8 cellular contexts compared by ENCODE assay signal in genomic region chr18:36179562-36180334, GRCh38. TPM values are rescaled to one million over a fixed set of nuclear protein-coding genes. Genes with fewer than 3 reads are reported as not detected.
A peak's percentile ranks its signal among the peaks of the same experiment; 100 is the strongest.
DNase-seq lines count a peak whose midpoint lies in the region; TF ChIP-seq lines count a peak whose summit lies in the region.

No MANE protein-coding gene starts in this region.

- H3K36me3 ChIP-seq in SK-N-SH (replicated peaks in 1 of 2; ENCODE audit: control insufficient read depth in 1 of 2, insufficient read depth in 2 of 2, low read length in 1 of 2) (peaks cover 26 to 32% of the 10 kb centered on the region in 2 experiments), prostate gland (no peaks in the 10 kb centered on the region)

- POLR2A ChIA-PET in SK-N-SH (lab: Yijun Ruan, JAX), result no interaction called here

- H3K4me1 ChIP-seq in SK-N-SH (ENCODE audit: control insufficient read depth in 1 of 2, insufficient read depth in 2 of 2, low read depth in 1 of 2, low read length in 1 of 2) (peaks cover 0 to 6% of the 10 kb centered on the region in 2 experiments; a peak in 1 of 4 replicates), prostate gland (replicated peaks) (no peaks in the 10 kb centered on the region)

- no peak overlapping the region for H3K4me2 ChIP-seq in SK-N-SH

- H3K27me3 ChIP-seq in SK-N-SH (ENCODE audit: insufficient read depth) (no peaks in the 10 kb centered on the region), prostate gland (replicated peaks; ENCODE audit: insufficient read depth) (no peaks in the 10 kb centered on the region)

- WGBS in SK-N-SH (ENCODE audit: low lambda C conversion rate), result 50% methylated on average over 7 of the region's 7 CpGs
- WGBS in prostate gland, result 11% methylated on average over 7 of the region's 7 CpGs

- H3F3A ChIP-seq in SK-N-SH (replicated peaks; ENCODE audit: insufficient read depth), result peaks cover 10% of the 10 kb centered on the region

- TF ChIP-seq CTCF in SK-N-SH (IDR thresholded peaks at IDR 0.05) (no peak), prostate gland (IDR thresholded peaks at IDR 0.05) (no peak)

- no peaks in the 10 kb centered on the region for H3K79me2 ChIP-seq in SK-N-SH (ENCODE audit: insufficient read depth)

- no peak overlapping the region for H3K4me3 ChIP-seq in SK-N-SH (ENCODE audit: low read depth in 2 of 2, low read length in 1 of 2)
- no peak overlapping the region for H3K4me3 ChIP-seq in prostate gland

- H3K9me2 ChIP-seq in SK-N-SH, result no peaks in the 10 kb centered on the region

- DNase-seq in EH (ENCODE audit: low read depth), result peak; percentile 73
- DNase-seq in SK-N-SH, result no peak
- DNase-seq in fibroblast of the conjunctiva (ENCODE audit: low read depth), result peak; percentile 45
- peak; percentile 77 for DNase-seq in prostate gland (ENCODE audit: low spot score)
- no peak for DNase-seq in SW 1271 (lab: John Stamatoyannopoulos, UW)
- no peak for DNase-seq in NCI-H2227 (lab: John Stamatoyannopoulos, UW; ENCODE audit: unreplicated experiment)
- no peak for DNase-seq in NAMALWA (ENCODE audit: low spot score)
- DNase-seq in NCI-H524 treated with DMSO at 0.1 percent for 48 hours (lab: John Stamatoyannopoulos, UW), result no peak

- TF ChIP-seq RAD21 in SK-N-SH (IDR thresholded peaks at IDR 0.05; ENCODE audit: low read length), result no peak

- TF ChIP-seq POLR2A in prostate gland (IDR thresholded peaks at IDR 0.05), result no peak

- intact Hi-C loops in prostate gland (cut with DNase I), result loop anchor here (10.0 kb wide), 1 partner anchor 495 kb away; no protein-coding TSS in a partner anchor

- H4K20me1 ChIP-seq in SK-N-SH (ENCODE audit: insufficient read depth), result no peaks in the 10 kb centered on the region

- H3K9me3 ChIP-seq in SK-N-SH, result no peaks in the 10 kb centered on the region
- H3K9me3 ChIP-seq in prostate gland, result no peaks in the 10 kb centered on the region

- CTCF ChIA-PET in SK-N-SH (lab: Yijun Ruan, JAX), result interaction anchor here (0.7 to 1.8 kb wide), 2 partner anchors 84 to 162 kb away, joined by 3 read pairs; no protein-coding TSS in a partner anchor

- H3K27ac ChIP-seq in SK-N-SH (ENCODE audit: low read depth in 2 of 2, low read length in 1 of 2), result peak overlapping the region; percentile 53 to 56
- H3K27ac ChIP-seq in prostate gland, result peak overlapping the region in 1 of 2 donors; percentile 21

- no peak for TF ChIP-seq EP300 in SK-N-SH (IDR thresholded peaks at IDR 0.05; ENCODE audit: borderline replicate concordance in 1 of 2, low read depth in 1 of 2, low read length in 1 of 2)

- H3K9ac ChIP-seq in SK-N-SH, result no peak overlapping the region

- H2AFZ ChIP-seq in SK-N-SH (ENCODE audit: low read depth), result peak overlapping the region; percentile 15; the same call in 1 of the 2 replicates

TF ChIP-seq in SK-N-SH, 30 proteins besides CTCF, POLR2A, EP300 and RAD21:
- TF ChIP-seq MXI1 (IDR thresholded peaks at IDR 0.05; ENCODE audit: low read depth, low read length) (no peak), NFIC (IDR thresholded peaks at IDR 0.05; ENCODE audit: borderline replicate concordance) (peak; percentile 68; the same call in 1 of the 2 replicates), ZBTB33 (IDR thresholded peaks at IDR 0.05; ENCODE audit: borderline replicate concordance, low read depth) (no peak), SMC3 (IDR thresholded peaks at IDR 0.05; ENCODE audit: low read depth, low read length) (no peak)
TF ChIP-seq in SK-N-SH: peak in this region for 1.

RNA-seq across cellular contexts. Expression of gene MOCOS, which starts 7.5 kb away (rescaled TPM):
- 1.2 TPM in 2 replicates for polyA plus RNA-seq in SK-N-SH (2012; rRNA removed)
- 0.85 and 0.87 TPM in 2 replicates for polyA plus RNA-seq in SK-N-SH (2012; cell fraction: cytosol; rRNA removed)
- polyA plus RNA-seq in SK-N-SH (2012; cell fraction: nucleus; rRNA removed), result 1.3 and 1.8 TPM in 2 replicates
- 1 to 10 TPM; 2.5 to 3.9 TPM for total RNA-seq in prostate gland

RNA-seq across cellular contexts. Expression of gene ELP2, which starts 50.0 kb away (rescaled TPM):
- 38.3 and 48.5 TPM in 2 replicates for polyA plus RNA-seq in SK-N-SH (2012; rRNA removed)
- polyA plus RNA-seq in SK-N-SH (2012; cell fraction: cytosol; rRNA removed), result 44.1 and 46.4 TPM in 2 replicates
- polyA plus RNA-seq in SK-N-SH (2012; cell fraction: nucleus; rRNA removed), result 106 TPM in 2 replicates
- total RNA-seq in prostate gland, result 10 to 100 TPM; 49.7 to 80.4 TPM

RNA-seq across cellular contexts. Expression of gene SLC39A6, which starts 50.6 kb away (rescaled TPM):
- polyA plus RNA-seq in SK-N-SH (2012; rRNA removed), result 67.4 and 112 TPM in 2 replicates
- polyA plus RNA-seq in SK-N-SH (2012; cell fraction: cytosol; rRNA removed), result 78.0 and 94.7 TPM in 2 replicates
- 19.6 and 56.6 TPM in 2 replicates for polyA plus RNA-seq in SK-N-SH (2012; cell fraction: nucleus; rRNA removed)
- 100 to 1,000 TPM; 112 to 379 TPM for total RNA-seq in prostate gland

Comparison
In these comparisons a context has a peak if more than half of its experiments do, and no peak if none do; other contexts are left out.
1. DNase-seq: peak in EH (single experiment), fibroblast of the conjunctiva (single experiment) and prostate gland (single experiment); none in SK-N-SH (single experiment), SW 1271 (0 of 2), NCI-H2227 (single experiment), NAMALWA (single experiment) and NCI-H524 treated with DMSO at 0.1 percent for 48 hours (single experiment).